In the genomic region with DNA sequence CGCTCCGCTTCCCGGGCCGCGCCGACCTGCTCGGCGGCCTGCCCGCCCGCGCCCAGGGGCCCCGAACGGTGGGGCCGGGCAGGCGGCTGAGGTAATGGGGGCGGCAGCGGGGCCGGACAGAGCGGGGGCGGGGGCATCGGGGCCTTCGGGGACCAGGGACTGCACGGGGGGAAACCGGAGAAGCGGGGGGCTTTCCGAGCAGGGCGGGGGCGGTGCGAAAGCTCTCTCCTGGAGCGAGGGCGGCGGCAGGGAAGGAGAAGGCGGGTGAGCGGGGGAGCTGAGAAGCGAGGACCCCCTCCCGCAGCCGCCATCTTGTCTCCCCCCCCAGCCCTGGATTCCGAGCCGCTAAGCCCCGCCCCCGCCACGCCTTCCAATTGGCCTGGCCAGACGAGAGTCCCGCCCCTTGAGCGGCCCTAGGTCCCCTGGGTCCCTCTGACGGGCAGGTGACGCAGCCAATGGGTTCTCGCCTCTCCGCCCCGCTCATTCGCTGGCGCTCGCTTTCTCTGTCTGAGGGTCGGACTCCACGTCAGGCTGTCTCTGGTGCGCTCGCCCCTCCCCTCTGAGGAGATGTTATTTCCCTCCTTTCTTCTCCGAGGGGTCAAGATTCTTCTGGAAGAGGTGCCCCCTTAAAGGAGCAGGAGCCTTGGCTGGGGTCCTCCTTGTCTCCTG, we compare ENCODE assay signal across 1 cellular context.
A peak's percentile ranks its signal among the peaks of the same experiment; 100 is the strongest.
TF ChIP-seq lines count a peak whose summit lies in the region.

No MANE protein-coding gene starts in this region.

TF ChIP-seq in HepG2, 621 proteins besides CTCF, POLR2A, EP300 and RAD21 (continued from another document and continues in another):
- TF ChIP-seq ZBTB40 (IDR thresholded peaks at IDR 0.05) (no peak), ZBTB40 (CRISPR knock-in tag; IDR thresholded peaks at IDR 0.05) (no peak), DR1 (CRISPR knock-in tag; IDR thresholded peaks at IDR 0.05) (peak; percentile 95), NFKBIZ (CRISPR knock-in tag; IDR thresholded peaks at IDR 0.05) (no peak), ZNF318 (CRISPR knock-in tag; IDR thresholded peaks at IDR 0.05) (no peak), GMEB2 (CRISPR knock-in tag; IDR thresholded peaks at IDR 0.05; ENCODE audit: low read depth) (no peak), TAF1 (CRISPR knock-in tag; IDR thresholded peaks at IDR 0.05) (peak; percentile 76), HNRNPL (IDR thresholded peaks at IDR 0.05; ENCODE audit: low read depth, low read length) (no peak), MED1 (CRISPR knock-in tag; IDR thresholded peaks at IDR 0.05) (peak; percentile 59), ZMYM4 (CRISPR knock-in tag; IDR thresholded peaks at IDR 0.05) (peak; percentile 83; the same call in 1 of the 2 replicates), ATF7-NPFF (CRISPR knock-in tag; IDR thresholded peaks at IDR 0.05; ENCODE audit: low read depth) (peak; percentile 45; the same call in 1 of the 2 replicates), TP53 (CRISPR knock-in tag; conservative IDR thresholded peaks at IDR 0.05) (no peak), BORCS8-MEF2B (CRISPR knock-in tag; IDR thresholded peaks at IDR 0.05) (peak; percentile 52; the same call in 1 of the 2 replicates), ZNF607 (CRISPR knock-in tag; IDR thresholded peaks at IDR 0.05; ENCODE audit: borderline replicate concordance) (no peak), RBM22 (optimal IDR thresholded peaks at IDR 0.05; ENCODE audit: low read length) (peak; percentile 64), ZEB1 (IDR thresholded peaks at IDR 0.05; ENCODE audit: insufficient replicate concordance, low read depth) (no peak), NONO (IDR thresholded peaks at IDR 0.05) (no peak), NONO (CRISPR knock-in tag; conservative IDR thresholded peaks at IDR 0.05) (0 out of 2 replicates have a peak, but pooled peaks have one; percentile 20), ZNF451 (CRISPR knock-in tag; IDR thresholded peaks at IDR 0.05) (no peak), SKIL (CRISPR knock-in tag; IDR thresholded peaks at IDR 0.05; ENCODE audit: borderline replicate concordance) (no peak), TOPORS (CRISPR knock-in tag; IDR thresholded peaks at IDR 0.05) (peak; percentile 6; the same call in 1 of the 2 replicates), NKX3-1 (CRISPR knock-in tag; IDR thresholded peaks at IDR 0.05) (0 out of 2 replicates have a peak, but pooled peaks have one; percentile 41), IRF9 (CRISPR knock-in tag; IDR thresholded peaks at IDR 0.05; ENCODE audit: borderline replicate concordance) (peak; percentile 65; the same call in 1 of the 2 replicates), AKAP8 (CRISPR knock-in tag; IDR thresholded peaks at IDR 0.05) (0 out of 2 replicates have a peak, but pooled peaks have one; percentile 10), ZNF562 (CRISPR knock-in tag; IDR thresholded peaks at IDR 0.05; ENCODE audit: borderline replicate concordance) (no peak), ESRRA (CRISPR knock-in tag; IDR thresholded peaks at IDR 0.05; ENCODE audit: low read depth) (no peak)
- TF ChIP-seq, protein P1, sequence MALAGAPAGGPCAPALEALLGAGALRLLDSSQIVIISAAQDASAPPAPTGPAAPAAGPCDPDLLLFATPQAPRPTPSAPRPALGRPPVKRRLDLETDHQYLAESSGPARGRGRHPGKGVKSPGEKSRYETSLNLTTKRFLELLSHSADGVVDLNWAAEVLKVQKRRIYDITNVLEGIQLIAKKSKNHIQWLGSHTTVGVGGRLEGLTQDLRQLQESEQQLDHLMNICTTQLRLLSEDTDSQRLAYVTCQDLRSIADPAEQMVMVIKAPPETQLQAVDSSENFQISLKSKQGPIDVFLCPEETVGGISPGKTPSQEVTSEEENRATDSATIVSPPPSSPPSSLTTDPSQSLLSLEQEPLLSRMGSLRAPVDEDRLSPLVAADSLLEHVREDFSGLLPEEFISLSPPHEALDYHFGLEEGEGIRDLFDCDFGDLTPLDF (CRISPR knock-in tag; IDR thresholded peaks at IDR 0.05) = 0 out of 2 replicates have a peak, but pooled peaks have one; percentile 36
